ENCODE assay signal across 8 cellular contexts in genomic region chr19:4967738-4968461, GRCh38. TPM values are rescaled to one million over a fixed set of nuclear protein-coding genes. Genes with fewer than 3 reads are reported as not detected.
DNase-seq lines count a peak whose midpoint lies in the region; ATAC-seq and TF ChIP-seq lines count a peak whose summit lies in the region.

No MANE protein-coding gene starts in this region.

- H3K9me2 ChIP-seq in Loucy (replicated peaks; ENCODE audit: low read depth, low read length), result no peaks in the 10 kb centered on the region

- H3F3A ChIP-seq in Loucy (ENCODE audit: low read depth), result 0 out of 2 replicates have a peak, but pooled peaks cover 2% of the 10 kb centered on the region

- peak overlapping the region; percentile 87 for H2AFZ ChIP-seq in Loucy (ENCODE audit: low read length)

- H3K27me3 Mint-ChIP-seq in CD4-positive, alpha-beta memory T cell, result no peaks in the 10 kb centered on the region
- H3K27me3 Mint-ChIP-seq in nephron (ENCODE audit: low read depth), result no peaks in the 10 kb centered on the region

- peak overlapping the region; percentile 3 for H3K27ac ChIP-seq in CD4-positive, alpha-beta memory T cell (ENCODE audit: low read depth, low read length)
- peak overlapping the region; percentile 36 to 62 for H3K27ac ChIP-seq in breast epithelium

- H3K4me3 ChIP-seq in CD4-positive, alpha-beta memory T cell (ENCODE audit: low read length in 2 of 2), result peak overlapping the region in 1 of 2 donors; percentile 54
- H3K4me3 ChIP-seq in Loucy (ENCODE audit: low read length, poor library complexity, severe bottlenecking) (peak overlapping the region; percentile 69), breast epithelium (peak overlapping the region; percentile 7 to 78 (median 75))

- intact Hi-C loops in CD4-positive, alpha-beta memory T cell (cut with micrococcal nuclease), result loop anchor here (1.0 kb wide), 3 partner anchors 53 to 244 kb away; partner anchors contain the start of gene FEM1A
- intact Hi-C loops in breast epithelium (cut with DNase I; ENCODE audit: low total_unique reads), result no loop called here

- peak overlapping the region; percentile 26 to 89 (median 84) for H3K4me3 Mint-ChIP-seq in CD4-positive, alpha-beta memory T cell
- peak overlapping the region; percentile 88 to 90 (median 89) for H3K4me3 Mint-ChIP-seq in nephron

- peak overlapping the region; percentile 75 for H3K4me2 ChIP-seq in Loucy (ENCODE audit: low read depth, low read length, poor library complexity, severe bottlenecking)

- DNase-seq in CD4-positive, alpha-beta memory T cell, result no peak
- DNase-seq in breast epithelium (ENCODE audit: low spot score in 2 of 2) (no peak), foreskin melanocyte (no peak), HPDE6-E6E7 (ENCODE audit: extremely low spot score) (no peak)

- POLR2A ChIA-PET in CD4-positive, alpha-beta memory T cell (lab: Charles Lee; ENCODE audit: partially characterized antibody), result interaction anchor here (0.8 to 5.1 kb wide), 13 partner anchors 8 to 1206 kb away, joined by 3 to 113 read pairs (median 4); partner anchors contain the start of genes APBA3, DPP9, FEM1A and MRPL54

- H3K9ac ChIP-seq in Loucy (ENCODE audit: low read depth, low read length, poor library complexity, severe bottlenecking), result peak overlapping the region; percentile 75

- no peaks in the 10 kb centered on the region for H3K9me3 ChIP-seq in CD4-positive, alpha-beta memory T cell (ENCODE audit: control insufficient read depth in 1 of 2, low read length in 2 of 2)
- H3K9me3 ChIP-seq in Loucy (ENCODE audit: insufficient read depth, low read depth, low read length) (no peaks in the 10 kb centered on the region), breast epithelium (no peaks in the 10 kb centered on the region)

- ATAC-seq in HG02973 (IDR thresholded peaks at IDR 0.05; ENCODE audit: unreplicated experiment), result no peak
- no peak for ATAC-seq in HG03196 (IDR thresholded peaks at IDR 0.05; ENCODE audit: unreplicated experiment)

- peaks cover 22 to 39% (median 31%) of the 10 kb centered on the region in 4 donors for H3K4me1 Mint-ChIP-seq in CD4-positive, alpha-beta memory T cell
- peaks cover 37% of the 10 kb centered on the region for H3K4me1 Mint-ChIP-seq in nephron

- no peaks in the 10 kb centered on the region for H3K27me3 ChIP-seq in CD4-positive, alpha-beta memory T cell (ENCODE audit: insufficient read depth, low read length)
- no peaks in the 10 kb centered on the region for H3K27me3 ChIP-seq in Loucy (ENCODE audit: insufficient read depth, low read length, poor library complexity, severe bottlenecking)
- H3K27me3 ChIP-seq in breast epithelium, result no peaks in the 10 kb centered on the region

- no peaks in the 10 kb centered on the region for H3K36me3 ChIP-seq in CD4-positive, alpha-beta memory T cell (ENCODE audit: insufficient read depth, low read length)
- H3K36me3 ChIP-seq in Loucy (ENCODE audit: insufficient read depth, low read length), result no peaks in the 10 kb centered on the region
- no peaks in the 10 kb centered on the region for H3K36me3 ChIP-seq in breast epithelium

- peaks cover 0 to 11% of the 10 kb centered on the region in 2 donors for H3K36me3 Mint-ChIP-seq in CD4-positive, alpha-beta memory T cell
- H3K36me3 Mint-ChIP-seq in nephron (ENCODE audit: low read depth), result peaks cover 13% of the 10 kb centered on the region

- CTCF ChIA-PET in CD4-positive, alpha-beta memory T cell (lab: Charles Lee; ENCODE audit: partially characterized antibody), result interaction anchor here (0.6 to 3.2 kb wide), 6 partner anchors 51 to 933 kb away, joined by 3 to 26 read pairs (median 4); partner anchors contain the start of gene FEM1A

- H3K27ac Mint-ChIP-seq in CD4-positive, alpha-beta memory T cell, result peak overlapping the region; percentile 81 to 97 (median 92)
- H3K27ac Mint-ChIP-seq in nephron, result peak overlapping the region; percentile 59 to 90 (median 88)

- peaks cover 35% of the 10 kb centered on the region for H4K20me1 ChIP-seq in Loucy (ENCODE audit: insufficient read depth, low read length, poor library complexity, severe bottlenecking)

- TF ChIP-seq POLR2A in breast epithelium (IDR thresholded peaks at IDR 0.05), result no peak

- H3K9me3 Mint-ChIP-seq in CD4-positive, alpha-beta memory T cell, result no peaks in the 10 kb centered on the region
- H3K9me3 Mint-ChIP-seq in nephron, result no peaks in the 10 kb centered on the region

- TF ChIP-seq CTCF in Loucy (conservative IDR thresholded peaks at IDR 0.05; ENCODE audit: low read length) (no peak), breast epithelium (IDR thresholded peaks at IDR 0.05) (no peak), nephron (IDR thresholded peaks at IDR 0.05; ENCODE audit: unreplicated experiment in 3 of 3) (no peak)

- H3K4me1 ChIP-seq in CD4-positive, alpha-beta memory T cell (ENCODE audit: insufficient read depth, low read length), result peaks cover 37% of the 10 kb centered on the region
- peaks cover 29% of the 10 kb centered on the region for H3K4me1 ChIP-seq in Loucy (ENCODE audit: insufficient read depth, low read length, poor library complexity, severe bottlenecking)
- peaks cover 3 to 20% of the 10 kb centered on the region in 2 donors for H3K4me1 ChIP-seq in breast epithelium

- peaks cover 37% of the 10 kb centered on the region for H3K79me2 ChIP-seq in Loucy (ENCODE audit: insufficient read depth, low read length)

RNA-seq across cellular contexts. Expression of gene KDM4B, which starts 1.0 kb away (rescaled TPM):
- 10 to 100 TPM; 47.9 to 50.4 TPM for total RNA-seq in CD4-positive, alpha-beta memory T cell
- polyA plus RNA-seq in CD4-positive, alpha-beta memory T cell, result 10 to 100 TPM in 1 of 2 donors, 1 to 10 TPM in 1; 3.2 to 11.9 TPM
- 10 to 100 TPM; 25.0 to 55.3 (median 40.3) TPM for total RNA-seq in breast epithelium

RNA-seq across cellular contexts. Expression of gene UHRF1, which starts 58.6 kb away (rescaled TPM):
- total RNA-seq in CD4-positive, alpha-beta memory T cell, result under 1 TPM; 0.11 to 0.15 TPM
- under 1 TPM in 1 of 2 donors, not detected in 1; 0.22 TPM for polyA plus RNA-seq in CD4-positive, alpha-beta memory T cell
- total RNA-seq in breast epithelium, result under 1 TPM; 0.32 to 0.66 (median 0.44) TPM
